11 cellular contexts compared by ENCODE assay signal in the genomic region with DNA sequence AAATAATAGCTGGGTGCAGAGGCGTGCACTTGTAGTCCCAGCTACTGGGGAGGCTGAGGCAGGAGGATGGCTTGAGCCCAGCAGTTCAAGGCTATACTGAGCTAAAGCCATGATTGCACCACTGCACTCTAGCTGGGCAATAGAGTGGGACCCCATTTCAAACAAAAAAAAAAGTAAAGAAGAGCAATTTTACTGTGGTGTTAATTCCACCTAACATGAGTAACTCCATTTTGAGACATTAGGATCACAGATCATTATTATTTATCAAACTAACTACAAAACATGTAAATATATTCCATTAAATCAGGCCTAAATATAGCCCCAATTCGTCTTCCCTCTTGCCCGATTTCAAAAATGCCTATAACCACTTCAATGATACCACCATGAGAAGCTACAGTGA.
"Had no signal": no experiment of that assay in that cellular context is flagged by ENCODE, and none has a peak within 500 bp of the region (broad histone marks: within the 10 kb centered on the region; RNA-seq: fewer than 3 reads in every experiment).

No MANE protein-coding gene starts in this region.

- H3K9ac ChIP-seq: GM23248 had no signal

- H3K36me3 ChIP-seq: HAP-1 had no signal

- H3K27ac ChIP-seq: GM23248 had no signal

- ATAC-seq: GM23338, HCT116 had no signal

- FAIRE-seq: H1, H54 had no signal

- H3K4me2 ChIP-seq: GM23338 had no signal

- DNase-seq: GM23248, GOT3, H7, H9, HCEC 1CT, HFFc6 had no signal

- H3K4me3 ChIP-seq: GM23248, GM23338, HAP-1 had no signal

- H2AFZ ChIP-seq: GM23248, GM23338 had no signal
